10 cellular contexts compared by ENCODE assay signal in the genomic region with DNA sequence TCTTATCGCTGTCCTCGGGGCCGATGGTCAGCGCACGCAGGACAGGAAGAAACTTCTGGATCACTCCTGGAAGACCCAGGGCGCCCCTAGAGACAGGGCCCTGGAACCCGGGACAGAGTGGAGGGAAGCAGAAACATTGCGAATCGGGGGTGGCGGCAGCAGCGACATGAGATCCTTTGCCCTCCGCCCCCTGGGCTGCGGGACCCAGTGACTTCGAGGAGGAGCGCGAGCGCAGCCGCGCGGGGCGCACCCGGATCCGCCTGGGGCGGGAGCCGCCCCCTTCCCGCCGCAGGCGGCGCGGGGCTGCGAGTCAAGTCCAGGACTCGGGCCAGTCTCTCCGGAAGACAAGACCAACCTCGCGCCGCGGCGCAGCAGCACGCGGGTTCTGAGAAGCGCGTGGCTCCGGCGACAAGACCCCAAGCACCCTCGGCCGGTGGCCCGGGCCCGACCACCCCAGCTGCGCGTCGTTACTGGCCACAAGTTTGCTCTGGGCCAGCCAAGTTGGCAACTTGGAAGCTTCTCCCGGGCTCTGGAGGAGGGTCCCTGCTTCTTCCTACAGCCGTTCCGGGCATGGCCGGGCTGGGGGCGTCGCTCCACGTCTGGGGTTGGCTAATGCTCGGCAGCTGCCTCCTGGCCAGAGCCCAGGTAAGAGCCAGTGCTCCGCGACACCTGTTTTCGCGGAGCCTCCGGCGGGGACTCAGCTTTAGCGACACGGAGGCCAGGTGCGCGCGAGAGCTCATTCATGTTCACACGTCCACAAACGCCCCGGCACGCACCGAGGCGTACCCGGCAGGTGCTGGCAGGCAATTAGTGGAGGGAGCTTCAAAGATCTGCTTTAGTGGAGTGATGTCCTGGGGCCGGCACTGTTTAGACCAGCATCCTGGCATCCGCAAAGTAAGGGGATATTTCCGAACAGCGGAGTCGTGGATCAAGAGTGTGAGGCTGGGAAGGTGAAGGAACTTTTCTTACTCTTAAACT. TPM values are rescaled to one million over a fixed set of nuclear protein-coding genes. Genes with fewer than 3 reads are reported as not detected.
DNase-seq lines count a peak whose midpoint lies in the region; ATAC-seq and TF ChIP-seq lines count a peak whose summit lies in the region.
"Had no signal": no experiment of that assay in that cellular context is flagged by ENCODE, and none has a peak within 500 bp of the region (broad histone marks: within the 10 kb centered on the region; RNA-seq: fewer than 3 reads in every experiment).

A gene with protein sequence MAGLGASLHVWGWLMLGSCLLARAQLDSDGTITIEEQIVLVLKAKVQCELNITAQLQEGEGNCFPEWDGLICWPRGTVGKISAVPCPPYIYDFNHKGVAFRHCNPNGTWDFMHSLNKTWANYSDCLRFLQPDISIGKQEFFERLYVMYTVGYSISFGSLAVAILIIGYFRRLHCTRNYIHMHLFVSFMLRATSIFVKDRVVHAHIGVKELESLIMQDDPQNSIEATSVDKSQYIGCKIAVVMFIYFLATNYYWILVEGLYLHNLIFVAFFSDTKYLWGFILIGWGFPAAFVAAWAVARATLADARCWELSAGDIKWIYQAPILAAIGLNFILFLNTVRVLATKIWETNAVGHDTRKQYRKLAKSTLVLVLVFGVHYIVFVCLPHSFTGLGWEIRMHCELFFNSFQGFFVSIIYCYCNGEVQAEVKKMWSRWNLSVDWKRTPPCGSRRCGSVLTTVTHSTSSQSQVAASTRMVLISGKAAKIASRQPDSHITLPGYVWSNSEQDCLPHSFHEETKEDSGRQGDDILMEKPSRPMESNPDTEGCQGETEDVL (plus strand): TSS at position 319 of the 978 bp plus-strand sequence. CDS start 252 bp downstream, at position 571.

- no peak within 1 kb of the TSS for H3K27ac Mint-ChIP-seq in activated CD4-positive, alpha-beta T cell treated with anti-CD3 and anti-CD28 coated beads, Interleukin-2, amount 10 ng/mL, durations not matched to agents 7 days and 5 days
- no peak within 1 kb of the TSS for H3K27ac Mint-ChIP-seq in activated naive CD8-positive, alpha-beta T cell

- DNase-seq in activated CD4-positive, alpha-beta T cell treated with anti-CD3 and anti-CD28 coated beads for 48 hours: peak; percentile 22
- DNase-seq in activated CD4-positive, alpha-beta T cell treated with anti-CD3 and anti-CD28 coated beads, Interleukin-2, amount 10 ng/mL, durations not matched to agents 7 days and 5 days: no peak
- peak; percentile 80 for DNase-seq in islet precursor cell
- DNase-seq in thoracic aorta (ENCODE audit: low spot score): no peak
- no peak for DNase-seq in RKO (ENCODE audit: low spot score)
- DNase-seq in epidermal melanocyte (ENCODE audit: insufficient read length, low spot score): no peak
- DNase-seq: AML-193 had no signal

- H3K4me3 Mint-ChIP-seq in activated CD4-positive, alpha-beta T cell treated with anti-CD3 and anti-CD28 coated beads, Interleukin-2, amount 10 ng/mL, durations not matched to agents 7 days and 5 days: no peak within 1 kb of the TSS
- H3K4me3 Mint-ChIP-seq in activated naive CD8-positive, alpha-beta T cell: peak within 1 kb of the TSS; percentile 57

- ATAC-seq in thoracic aorta (ENCODE audit: insufficient number of reproducible peaks, low FRiP score, low read depth) (no peak), HG02970 (IDR thresholded peaks at IDR 0.05; ENCODE audit: low FRiP score, unreplicated experiment) (no peak)

- no peaks in the 10 kb centered on the region for H3K9me3 ChIP-seq in thoracic aorta

- H3K36me3 ChIP-seq in thoracic aorta: no peaks in the 10 kb centered on the region

- no peaks in the 10 kb centered on the region for H3K36me3 Mint-ChIP-seq in activated CD4-positive, alpha-beta T cell treated with anti-CD3 and anti-CD28 coated beads, Interleukin-2, amount 10 ng/mL, durations not matched to agents 7 days and 5 days (ENCODE audit: low read depth)
- no peaks in the 10 kb centered on the region for H3K36me3 Mint-ChIP-seq in activated naive CD8-positive, alpha-beta T cell

- POLR2A ChIA-PET in activated CD4-positive, alpha-beta T cell treated with anti-CD3 and anti-CD28 coated beads, Interleukin-2, amount 10 ng/mL, durations not matched to agents 7 days and 5 days (lab: Charles Lee): no interaction called here

- CTCF ChIA-PET in activated CD4-positive, alpha-beta T cell treated with anti-CD3 and anti-CD28 coated beads, Interleukin-2, amount 10 ng/mL, durations not matched to agents 7 days and 5 days (lab: Charles Lee): interaction anchor here (0.7 kb wide), 1 partner anchor 1349 kb away, joined by 5 read pairs; no protein-coding TSS in a partner anchor

- peaks cover 7 to 11% of the 10 kb centered on the region in 2 donors for H3K4me1 ChIP-seq in thoracic aorta (ENCODE audit: control insufficient read depth in 1 of 2, low read depth in 2 of 2)

- TF ChIP-seq CTCF in thoracic aorta (IDR thresholded peaks at IDR 0.05): no peak

- H3K27ac ChIP-seq in thoracic aorta: no peak within 1 kb of the TSS

- H3K4me1 Mint-ChIP-seq in activated CD4-positive, alpha-beta T cell treated with anti-CD3 and anti-CD28 coated beads, Interleukin-2, amount 10 ng/mL, durations not matched to agents 7 days and 5 days: peaks cover 7% of the 10 kb centered on the region
- peaks cover 10% of the 10 kb centered on the region for H3K4me1 Mint-ChIP-seq in activated naive CD8-positive, alpha-beta T cell (ENCODE audit: low read depth)

- no peaks in the 10 kb centered on the region for H3K27me3 ChIP-seq in thoracic aorta (replicated peaks; ENCODE audit: insufficient read depth)

- H3K9me3 Mint-ChIP-seq in activated CD4-positive, alpha-beta T cell treated with anti-CD3 and anti-CD28 coated beads, Interleukin-2, amount 10 ng/mL, durations not matched to agents 7 days and 5 days: no peaks in the 10 kb centered on the region
- H3K9me3 Mint-ChIP-seq in activated naive CD8-positive, alpha-beta T cell (ENCODE audit: low read depth): no peaks in the 10 kb centered on the region

- peaks cover 52% of the 10 kb centered on the region for H3K27me3 Mint-ChIP-seq in activated CD4-positive, alpha-beta T cell treated with anti-CD3 and anti-CD28 coated beads, Interleukin-2, amount 10 ng/mL, durations not matched to agents 7 days and 5 days
- peaks cover 56% of the 10 kb centered on the region for H3K27me3 Mint-ChIP-seq in activated naive CD8-positive, alpha-beta T cell

- H3K4me3 ChIP-seq in thoracic aorta: peak within 1 kb of the TSS; percentile 58

RNA-seq across cellular contexts. Expression of the gene that starts here (rescaled TPM):
- under 1 TPM in 1 of 2 experiments, not detected in 1; 0.10 TPM for total RNA-seq in activated CD4-positive, alpha-beta T cell treated with anti-CD3 and anti-CD28 coated beads, Interleukin-2, amount 10 ng/mL, durations not matched to agents 7 days and 5 days
- total RNA-seq in thoracic aorta: not detected
- total RNA-seq: pulmonary artery endothelial cell had no signal

Comparison
In these comparisons a context has a peak if more than half of its experiments do, and no peak if none do; other contexts are left out.
1. DNase-seq: peak in activated CD4-positive, alpha-beta T cell treated with anti-CD3 and anti-CD28 coated beads for 48 hours (single experiment) and islet precursor cell (single experiment); none in activated CD4-positive, alpha-beta T cell treated with anti-CD3 and anti-CD28 coated beads, Interleukin-2, amount 10 ng/mL, durations not matched to agents 7 days and 5 days (single experiment), thoracic aorta (single experiment), RKO (single experiment) and epidermal melanocyte (single experiment).